In genomic region chr4:65007841-65008439, GRCh38 we compare ENCODE assay signal across 8 cellular contexts.
DNase-seq lines count a peak whose midpoint lies in the region; ATAC-seq and TF ChIP-seq lines count a peak whose summit lies in the region.

No MANE protein-coding gene starts in this region.

- no peak overlapping the region for H3K4me3 Mint-ChIP-seq in T-helper 2 cell treated with Interferon-gamma antibody and Interleukin-4, amounts not matched to agents 5 μg/mL and 100 μg/mL, for 36 hours

- intact Hi-C loops in transverse colon (cut with DNase I; ENCODE audit: low total_unique reads), result no loop called here

- H3K27ac ChIP-seq in transverse colon, result no peak overlapping the region

- ATAC-seq in HG03520 (IDR thresholded peaks at IDR 0.05; ENCODE audit: unreplicated experiment), result peak; percentile 56

- H3K4me1 ChIP-seq in transverse colon, result no peaks in the 10 kb centered on the region

- peak; percentile 22 for TF ChIP-seq CTCF in foreskin fibroblast (IDR thresholded peaks at IDR 0.05; ENCODE audit: low read depth, low read length)
- peak in 4 of 5 experiments; percentile 41 to 50 (median 42) for TF ChIP-seq CTCF in transverse colon (IDR thresholded peaks at IDR 0.05)

- DNase-seq in DMS 273 (lab: John Stamatoyannopoulos, UW; ENCODE audit: unreplicated experiment) (peak; percentile 64), DMS 273 treated with DMSO at 0.1 percent for 48 hours (lab: John Stamatoyannopoulos, UW) (no peak), SHP77 treated with DMSO at 0.1 percent for 48 hours (lab: John Stamatoyannopoulos, UW) (peak; percentile 40), foreskin fibroblast (peak in 1 of 2 donors; percentile 0), transverse colon (no peak), globus pallidus (ENCODE audit: low spot score) (no peak)
- no peak for DNase-seq in T-helper 2 cell treated with Interferon-gamma antibody and Interleukin-4, amounts not matched to agents 5 μg/mL and 100 μg/mL, for 36 hours (ENCODE audit: low spot score)

- H3K36me3 ChIP-seq in transverse colon, result no peaks in the 10 kb centered on the region

- H3K27me3 Mint-ChIP-seq in T-helper 2 cell treated with Interferon-gamma antibody and Interleukin-4, amounts not matched to agents 5 μg/mL and 100 μg/mL, for 36 hours (ENCODE audit: low read depth), result no peaks in the 10 kb centered on the region

- no peak for TF ChIP-seq EP300 in transverse colon (IDR thresholded peaks at IDR 0.05; ENCODE audit: low read depth)

- TF ChIP-seq POLR2A in transverse colon (IDR thresholded peaks at IDR 0.05), result no peak

- no peaks in the 10 kb centered on the region for H3K9me3 Mint-ChIP-seq in T-helper 2 cell treated with Interferon-gamma antibody and Interleukin-4, amounts not matched to agents 5 μg/mL and 100 μg/mL, for 36 hours

- in situ Hi-C loops in transverse colon (cut with MboI; ENCODE audit: low pct_ligation_motif_present in 1 of 4, low pct_unique_long_range_greater_than_20kb in 1 of 4, low sequenced_read_pairs in 3 of 4), result no loop called here

- WGBS in transverse colon (ENCODE audit: low coverage in 1 of 2), 2 donors, result 31 to 41% methylated on average over 5 of the region's 5 CpGs

- no peak overlapping the region for H3K27ac Mint-ChIP-seq in T-helper 2 cell treated with Interferon-gamma antibody and Interleukin-4, amounts not matched to agents 5 μg/mL and 100 μg/mL, for 36 hours

- H3K36me3 Mint-ChIP-seq in T-helper 2 cell treated with Interferon-gamma antibody and Interleukin-4, amounts not matched to agents 5 μg/mL and 100 μg/mL, for 36 hours (ENCODE audit: low read depth), result no peaks in the 10 kb centered on the region

- H3K4me1 Mint-ChIP-seq in T-helper 2 cell treated with Interferon-gamma antibody and Interleukin-4, amounts not matched to agents 5 μg/mL and 100 μg/mL, for 36 hours (ENCODE audit: low read depth), result no peaks in the 10 kb centered on the region

- H3K27me3 ChIP-seq in transverse colon, result no peaks in the 10 kb centered on the region

- H3K4me3 ChIP-seq in foreskin fibroblast (ENCODE audit: low read depth in 1 of 2, low read length in 2 of 2) (no peak overlapping the region), transverse colon (no peak overlapping the region)

- no peaks in the 10 kb centered on the region for H3K9me3 ChIP-seq in transverse colon

Comparison
In these comparisons a context has a peak if more than half of its experiments do, and no peak if none do; other contexts are left out.
1. DNase-seq: peak in DMS 273 (single experiment) and SHP77 treated with DMSO at 0.1 percent for 48 hours (single experiment); none in DMS 273 treated with DMSO at 0.1 percent for 48 hours (single experiment), transverse colon (single experiment), T-helper 2 cell treated with Interferon-gamma antibody and Interleukin-4, amounts not matched to agents 5 μg/mL and 100 μg/mL, for 36 hours (single experiment) and globus pallidus (single experiment).